In the genomic region with DNA sequence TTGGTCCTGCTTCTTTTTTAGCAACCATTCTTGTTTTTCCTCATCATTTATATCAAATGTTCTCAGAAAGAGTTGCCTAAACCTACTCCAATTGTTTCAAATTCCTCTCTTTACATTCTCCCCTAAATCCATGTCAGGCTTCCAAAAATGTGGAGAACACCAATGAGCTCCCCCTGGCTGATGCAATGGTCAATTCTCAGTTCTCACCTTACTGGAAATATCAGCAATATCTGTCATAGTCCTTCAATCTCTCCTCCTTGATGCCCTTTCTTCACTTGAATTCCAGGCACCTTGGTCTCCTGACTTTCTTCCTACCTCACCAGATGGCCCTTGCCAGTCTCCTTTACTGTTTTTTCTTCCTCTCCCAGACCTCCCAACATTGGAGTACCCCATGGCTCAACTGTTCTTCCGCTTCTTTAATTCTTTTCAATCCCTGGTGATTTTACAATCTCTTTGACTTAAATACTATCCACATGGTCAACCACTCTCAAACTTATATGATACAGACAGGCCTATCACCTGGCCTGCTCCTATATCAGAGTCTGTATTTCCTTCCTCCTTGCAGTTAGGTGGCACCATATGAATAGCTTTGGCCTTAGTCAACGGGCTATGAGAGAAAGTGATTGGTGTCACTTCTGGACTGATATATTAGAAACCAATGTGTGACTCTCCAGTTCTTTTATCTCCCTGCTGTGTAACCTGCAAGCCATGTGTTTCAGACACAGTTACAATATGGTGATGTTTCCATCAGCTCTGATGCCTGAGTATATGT, we compare ENCODE assay signal across 34 cellular contexts. TPM values are rescaled to one million over a fixed set of nuclear protein-coding genes. Genes with fewer than 3 reads are reported as not detected.
A peak's percentile ranks its signal among the peaks of the same experiment; 100 is the strongest.
DNase-seq lines count a peak whose midpoint lies in the region; ATAC-seq and TF ChIP-seq lines count a peak whose summit lies in the region.
"Had no signal": no experiment of that assay in that cellular context is flagged by ENCODE, and none has a peak within 500 bp of the region (broad histone marks: within the 10 kb centered on the region; RNA-seq: fewer than 3 reads in every experiment).

No MANE protein-coding gene starts in this region.

- H3K36me3 ChIP-seq in A673 (ENCODE audit: insufficient read depth, low read length, poor library complexity, severe bottlenecking) (no peaks in the 10 kb centered on the region), H7 (replicated peaks; ENCODE audit: control insufficient read depth, insufficient read depth, low read length) (no peaks in the 10 kb centered on the region)
- H3K36me3 ChIP-seq: cardiac muscle cell had no signal

- peak overlapping the region; percentile 21 for H3K27ac ChIP-seq in A673 (ENCODE audit: low read depth, low read length, poor library complexity, severe bottlenecking)
- H3K27ac ChIP-seq: cardiac muscle cell, parathyroid adenoma, skin epidermis had no signal

- DNase-seq in A673 (ENCODE audit: low spot score) (no peak), H7 (peak; percentile 17), astrocyte of the cerebellum (ENCODE audit: low read depth) (no peak), kidney tubule cell (ENCODE audit: low spot score) (peak; percentile 25), NCI-H226 (no peak)
- DNase-seq: activated CD4-positive, alpha-beta T cell treated with anti-CD3 and anti-CD28 coated beads, Interleukin-2, amount 50 U/mL, for 4 hours; activated CD8-positive, alpha-beta memory T cell treated with anti-CD3 and anti-CD28 coated beads, Interleukin-2, amount 10 ng/mL, durations not matched to agents 7 days and 5 days; activated gamma-delta T cell; activated naive CD8-positive, alpha-beta T cell treated with anti-CD3 and anti-CD28 coated beads, Interleukin-2, amount 10 ng/mL, durations not matched to agents 7 days and 5 days; activated T-cell treated with anti-CD3 and anti-CD28 coated beads, Interleukin-2, amount 50 U/mL, for 4 hours; aorta; C1 segment of cervical spinal cord; COR-L47; DMS79 treated with DMSO at 0.1 percent for 48 hours; effector memory CD4-positive, alpha-beta T cell; erythroblast; GDM1; Kasumi-1; kidney; NCI-H146; NCI-H446; NCI-H774; substantia nigra had no signal

- CTCF ChIA-PET in A673 (lab: Charles Lee), result no interaction called here

- in situ Hi-C loops in astrocyte of the cerebellum (cut with HindIII; ENCODE audit: low sequenced_read_pairs), result no loop called here

- ATAC-seq in HG02840 (IDR thresholded peaks at IDR 0.05; ENCODE audit: low FRiP score, unreplicated experiment), result no peak
- no peak for ATAC-seq in GM19395 (IDR thresholded peaks at IDR 0.05; ENCODE audit: unreplicated experiment)
- no peak for ATAC-seq in HG03045 (IDR thresholded peaks at IDR 0.05; ENCODE audit: unreplicated experiment)
- ATAC-seq: activated CD4-positive, CD25-positive, alpha-beta regulatory T cell treated with anti-CD3 and anti-CD28 coated beads, Interleukin-2, amount 50 U/mL, for 24 hours; activated CD8-positive, alpha-beta memory T cell treated with anti-CD3 and anti-CD28 coated beads, Interleukin-2, amount 10 ng/mL, durations not matched to agents 7 days and 5 days; activated T-cell treated with anti-CD3 and anti-CD28 coated beads, Interleukin-2, amount 50 U/mL, for 4 hours; stimulated activated memory B cell treated with anti-CD40 and anti-IgM and Interleukin-4, amounts not matched to agents 10 μg/mL and 1 μg/mL and 100 μg/mL, for 72 hours had no signal

- H3K4me3 ChIP-seq in A673 (ENCODE audit: low read depth, low read length, poor library complexity, severe bottlenecking), result no peak overlapping the region
- H3K4me3 ChIP-seq in H7 (ENCODE audit: insufficient read depth, low read depth, low read length), result no peak overlapping the region
- no peak overlapping the region for H3K4me3 ChIP-seq in astrocyte of the cerebellum (ENCODE audit: low read depth, low read length)
- H3K4me3 ChIP-seq: cardiac muscle cell, coronary artery, lung, skin epidermis had no signal

- H3K27me3 ChIP-seq in A673 (replicated peaks; ENCODE audit: insufficient read depth, low read depth, low read length, poor library complexity) (no peaks in the 10 kb centered on the region), H7 (ENCODE audit: control insufficient read depth, insufficient read depth, low read length) (no peaks in the 10 kb centered on the region)
- H3K27me3 ChIP-seq: cardiac muscle cell had no signal

- TF ChIP-seq CTCF in A673 (conservative IDR thresholded peaks at IDR 0.05; ENCODE audit: low read depth, low read length), result peak; percentile 22; the same call in 1 of the 2 replicates
- TF ChIP-seq CTCF in astrocyte of the cerebellum (IDR thresholded peaks at IDR 0.05; ENCODE audit: low read depth, low read length, missing control alignments), result peak; percentile 13

- peaks cover 36% of the 10 kb centered on the region for H3K4me1 ChIP-seq in A673 (ENCODE audit: insufficient read depth, low read length, poor library complexity, severe bottlenecking)
- H3K4me1 ChIP-seq: parathyroid adenoma had no signal

- POLR2A ChIA-PET in A673 (lab: Charles Lee; ENCODE audit: low non-redundant PET), result interaction anchor here (0.7 kb wide), 1 partner anchor 43 kb away, joined by 5 read pairs; no protein-coding TSS in a partner anchor

- intact Hi-C loops in A673 (cut with micrococcal nuclease; ENCODE audit: unreplicated experiment), result no loop called here

- no peaks in the 10 kb centered on the region for H3K9me3 ChIP-seq in A673 (ENCODE audit: low read depth, low read length, poor library complexity, severe bottlenecking)

- no TSS peak for BruUV-seq in A673 (replicated peaks; lab: Mats Ljungman, UMichigan)

RNA-seq across cellular contexts. Expression of a gene that starts 47.4 kb away (rescaled TPM):
- 265 and 286 TPM in 2 replicates for total RNA-seq in A673 (2021)
- total RNA-seq in H7 (2014; rRNA removed; shearing (Covaris generic)), result 8.0 and 9.5 TPM in 2 replicates
- total RNA-seq: activated naive CD8-positive, alpha-beta T cell treated with anti-CD3 and anti-CD28 coated beads, Interleukin-2, amount 10 ng/mL, durations not matched to agents 7 days and 5 days; T-helper 2 cell treated with Interferon-gamma antibody and Interleukin-4, amounts not matched to agents 100 ng/mL and 5 ng/mL, for 36 hours had no signal

Comparison
In these comparisons a context has a peak if more than half of its experiments do, and no peak if none do; other contexts are left out.
1. DNase-seq: peak in H7 (single experiment) and kidney tubule cell (single experiment); none in A673 (single experiment), astrocyte of the cerebellum (single experiment) and NCI-H226 (single experiment).
2. RNA of a gene that starts 47.4 kb away (total RNA-seq): 265 to 286 TPM in A673; 8.0 to 9.5 TPM in H7; every median in the first group is over 10 times any median in the second.